Comparison of ENCODE assay signal across 18 cellular contexts in the genomic region with DNA sequence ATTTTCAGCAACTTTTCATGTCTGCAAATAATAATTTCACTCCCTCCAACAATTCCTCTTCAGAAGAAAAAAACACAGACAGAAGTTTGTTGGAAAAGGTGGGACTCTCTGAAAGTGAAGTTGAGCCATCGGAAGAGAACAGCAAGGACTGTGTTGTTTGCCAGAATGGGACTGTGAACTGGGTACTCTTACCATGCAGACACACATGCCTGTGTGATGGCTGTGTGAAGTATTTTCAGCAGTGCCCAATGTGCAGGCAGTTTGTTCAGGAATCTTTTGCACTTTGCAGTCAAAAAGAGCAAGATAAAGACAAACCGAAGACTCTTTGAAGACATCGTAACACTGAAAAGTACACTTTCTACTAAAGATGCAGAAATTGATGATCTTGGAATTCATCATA. TPM values are rescaled to one million over a fixed set of nuclear protein-coding genes. Genes with fewer than 3 reads are reported as not detected.
DNase-seq lines count a peak whose midpoint lies in the region; ATAC-seq, FAIRE-seq and TF ChIP-seq lines count a peak whose summit lies in the region.
"Had no signal": no experiment of that assay in that cellular context is flagged by ENCODE, and none has a peak within 500 bp of the region (broad histone marks: within the 10 kb centered on the region; RNA-seq: fewer than 3 reads in every experiment).

No MANE protein-coding gene starts in this region.

- no peaks in the 10 kb centered on the region for H4K20me1 ChIP-seq in hepatocyte (ENCODE audit: insufficient read depth, poor library complexity, severe bottlenecking)
- H4K20me1 ChIP-seq: BLaER1 had no signal

- H3K36me3 ChIP-seq in hepatocyte (replicated peaks; ENCODE audit: insufficient read depth, low read depth) = no peaks in the 10 kb centered on the region

- peak; percentile 28 for DNase-seq in HuH-7 (ENCODE audit: low spot score)
- DNase-seq in hepatocyte (ENCODE audit: low spot score) = no peak
- DNase-seq in urothelium cell line (ENCODE audit: low spot score) = no peak
- DNase-seq in GM19238 (ENCODE audit: insufficient read length, low spot score) = no peak
- no peak for DNase-seq in activated naive CD4-positive, alpha-beta T cell treated with anti-CD3 and anti-CD28 coated beads, Interleukin-2, amount 50 U/mL, for 72 hours (ENCODE audit: low spot score in 2 of 2)
- DNase-seq in posterior cingulate gyrus = no peak
- DNase-seq: AML-193; CD4-positive, CD25-positive, alpha-beta regulatory T cell; DMS 273 treated with DMSO at 0.1 percent for 48 hours; DMS79 treated with DMSO at 0.1 percent for 48 hours; EL; GM23248 had no signal

- intact Hi-C loops in posterior cingulate gyrus (cut with DNase I) = no loop called here

- no peak overlapping the region for H3K27ac Mint-ChIP-seq in activated naive CD4-positive, alpha-beta T cell treated with anti-CD3 and anti-CD28 coated beads, Interleukin-2, amount 50 U/mL, for 72 hours
- H3K27ac Mint-ChIP-seq: CD4-positive, CD25-positive, alpha-beta regulatory T cell had no signal

- H3K9me2 ChIP-seq in hepatocyte (replicated peaks; ENCODE audit: insufficient read depth) = no peaks in the 10 kb centered on the region

- H3K27ac ChIP-seq in C4-2B = peak overlapping the region; percentile 63; the same call in 1 of the 2 replicates
- H3K27ac ChIP-seq in hepatocyte = no peak overlapping the region
- H3K27ac ChIP-seq: BLaER1, GM23248, KMS-11 had no signal

- 64% methylated on average over 3 of the region's 3 CpGs for WGBS in hepatocyte (ENCODE audit: low lambda C conversion rate, missing lambda C conversion rate)

- H3K9me3 Mint-ChIP-seq in activated naive CD4-positive, alpha-beta T cell treated with anti-CD3 and anti-CD28 coated beads, Interleukin-2, amount 50 U/mL, for 72 hours = no peaks in the 10 kb centered on the region

- H3K36me3 Mint-ChIP-seq in activated naive CD4-positive, alpha-beta T cell treated with anti-CD3 and anti-CD28 coated beads, Interleukin-2, amount 50 U/mL, for 72 hours = no peaks in the 10 kb centered on the region

- no peak for ATAC-seq in activated naive CD4-positive, alpha-beta T cell treated with anti-CD3 and anti-CD28 coated beads, Interleukin-2, amount 50 U/mL, for 72 hours
- ATAC-seq: HCT116 had no signal

- no peaks in the 10 kb centered on the region for H3K79me2 ChIP-seq in hepatocyte

- peak overlapping the region; percentile 54 for H3K4me2 ChIP-seq in hepatocyte
- H3K4me2 ChIP-seq: BLaER1, KMS-11 had no signal

- H3K27me3 ChIP-seq in hepatocyte = no peaks in the 10 kb centered on the region
- H3K27me3 ChIP-seq: BLaER1 had no signal

- no peak overlapping the region for H3K4me3 ChIP-seq in hepatocyte
- H3K4me3 ChIP-seq: BLaER1, GM23248 had no signal

- no peak for TF ChIP-seq CTCF in C4-2B (conservative IDR thresholded peaks at IDR 0.05)
- TF ChIP-seq CTCF in hepatocyte (IDR thresholded peaks at IDR 0.05; ENCODE audit: poor library complexity) = no peak

- no peaks in the 10 kb centered on the region for H3K9me3 ChIP-seq in hepatocyte (ENCODE audit: low read depth)
- H3K9me3 ChIP-seq: BLaER1 had no signal

- FAIRE-seq in urothelium cell line (lab: Jason Lieb, UNC) = peak; percentile 89
- FAIRE-seq: GM12891, H54 had no signal

- peaks cover 15% of the 10 kb centered on the region for H3K4me1 ChIP-seq in hepatocyte (ENCODE audit: insufficient read depth)
- H3K4me1 ChIP-seq: BLaER1 had no signal

- no peak overlapping the region for H2AFZ ChIP-seq in hepatocyte
- H2AFZ ChIP-seq: GM23248 had no signal

RNA-seq across cellular contexts. Expression of gene CGRRF1, which starts 28.3 kb away (rescaled TPM):
- 24.9 and 27.0 TPM in 2 replicates for total RNA-seq in hepatocyte
- polyA plus RNA-seq in hepatocyte = 20.7 and 22.9 TPM in 2 replicates
- 10 to 100 TPM in 1 of 2 donors, 1 to 10 TPM in 1; 8.4 to 17.7 TPM for total RNA-seq in activated naive CD4-positive, alpha-beta T cell treated with anti-CD3 and anti-CD28 coated beads, Interleukin-2, amount 50 U/mL, for 72 hours

RNA-seq across cellular contexts. Expression of gene SAMD4A, which starts 28.9 kb away (rescaled TPM):
- 15.7 and 17.9 TPM in 2 replicates for total RNA-seq in hepatocyte
- 10.5 and 11.7 TPM in 2 replicates for polyA plus RNA-seq in hepatocyte
- 1 to 10 TPM; 2.3 to 6.8 TPM for total RNA-seq in activated naive CD4-positive, alpha-beta T cell treated with anti-CD3 and anti-CD28 coated beads, Interleukin-2, amount 50 U/mL, for 72 hours

RNA-seq across cellular contexts. Expression of gene GMFB, which starts 49.3 kb away (rescaled TPM):
- 80.7 and 138 TPM in 2 replicates for total RNA-seq in hepatocyte
- 41.8 and 47.3 TPM in 2 replicates for polyA plus RNA-seq in hepatocyte
- total RNA-seq in activated naive CD4-positive, alpha-beta T cell treated with anti-CD3 and anti-CD28 coated beads, Interleukin-2, amount 50 U/mL, for 72 hours = 10 to 100 TPM; 21.4 to 29.0 TPM
